Comparison of ENCODE assay signal across 8 cellular contexts in the genomic region with DNA sequence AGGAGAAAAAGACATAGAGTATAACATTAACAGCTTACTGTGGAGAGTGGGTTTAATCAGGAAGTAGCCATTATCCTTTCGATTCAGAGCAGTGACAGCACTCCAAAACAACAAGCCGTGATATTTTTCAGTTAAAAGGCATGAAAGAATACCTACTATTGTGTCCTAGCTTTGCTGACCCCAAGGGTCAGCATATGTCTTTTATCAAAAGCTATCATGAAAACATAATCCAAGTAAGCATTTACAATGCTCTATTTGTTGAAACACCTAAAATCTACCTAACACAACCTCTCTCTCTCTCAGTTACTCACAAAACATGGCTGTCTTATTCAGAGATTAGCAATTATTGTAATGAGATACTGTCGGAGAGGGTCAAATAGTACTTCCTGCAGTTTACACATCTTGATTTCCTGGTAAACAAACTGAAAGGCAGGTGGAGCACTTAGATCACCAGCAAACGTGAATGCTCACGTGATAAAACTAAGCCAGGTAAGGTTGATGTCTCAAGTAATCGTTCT.
DNase-seq lines count a peak whose midpoint lies in the region; ATAC-seq, FAIRE-seq and TF ChIP-seq lines count a peak whose summit lies in the region.

No MANE protein-coding gene starts in this region.

- intact Hi-C loops in posterior cingulate gyrus (cut with DNase I): loop anchor here (10.0 kb wide), 1 partner anchor 99 kb away; a partner anchor contains a TSS

- WGBS in small intestine, 3 donors: 0 to 8% (median 2%) methylated on average over 6 of the region's 6 CpGs

- DNase-seq in G401 (ENCODE audit: low spot score) (peak; percentile 80), NCI-H748 (lab: John Stamatoyannopoulos, UW; ENCODE audit: unreplicated experiment) (peak; percentile 99), astrocyte of the spinal cord (ENCODE audit: low read depth, low spot score) (peak; percentile 59), iPS-NIHi7 (ENCODE audit: extremely low spot score) (peak; percentile 26), small intestine (peak; percentile 92), posterior cingulate gyrus (no peak)

- peaks cover 3 to 5% of the 10 kb centered on the region in 2 donors for H3K4me1 ChIP-seq in small intestine (ENCODE audit: control insufficient read depth in 2 of 2, insufficient read depth in 1 of 2, low read depth in 1 of 2, low read length in 1 of 2)

- H3K36me3 ChIP-seq in small intestine (ENCODE audit: control insufficient read depth in 2 of 2, insufficient read depth in 2 of 2, low read length in 2 of 2): no peaks in the 10 kb centered on the region

- no peaks in the 10 kb centered on the region for H3K27me3 ChIP-seq in small intestine (ENCODE audit: control insufficient read depth in 2 of 2, insufficient read depth in 2 of 2, low read length in 2 of 2)

- peak; percentile 94 for FAIRE-seq in small intestine (lab: Jason Lieb, UNC)

- H3K4me3 ChIP-seq in astrocyte of the spinal cord (ENCODE audit: low read depth, low read length) (peak overlapping the region; percentile 34), small intestine (ENCODE audit: low read depth in 1 of 2, low read length in 2 of 2) (peak overlapping the region in 1 of 2 donors; percentile 54)

- TF ChIP-seq CTCF in astrocyte of the spinal cord (IDR thresholded peaks at IDR 0.05; ENCODE audit: low read depth, low read length): no peak

- peak; percentile 81 for ATAC-seq in GM21360 (IDR thresholded peaks at IDR 0.05; ENCODE audit: unreplicated experiment)
- ATAC-seq in HG03558 (IDR thresholded peaks at IDR 0.05; ENCODE audit: extremely low read depth, unreplicated experiment): peak; percentile 69

- H3K9me3 ChIP-seq in small intestine (ENCODE audit: control insufficient read depth, low read depth): no peaks in the 10 kb centered on the region

- in situ Hi-C loops in G401 (cut with HindIII; ENCODE audit: low sequenced_read_pairs) (no loop called here), astrocyte of the spinal cord (cut with HindIII; ENCODE audit: low sequenced_read_pairs) (no loop called here)

- peak overlapping the region; percentile 90 to 93 for H3K27ac ChIP-seq in small intestine (ENCODE audit: low read depth in 1 of 2, low read length in 1 of 2)

Comparison
In these comparisons a context has a peak if more than half of its experiments do, and no peak if none do; other contexts are left out.
1. DNase-seq: peak in G401 (single experiment), NCI-H748 (single experiment), astrocyte of the spinal cord (single experiment), iPS-NIHi7 (single experiment) and small intestine (single experiment); none in posterior cingulate gyrus (0 of 10).